8 cellular contexts compared by ENCODE assay signal in genomic region chr12:29380536-29381523, GRCh38. TPM values are rescaled to one million over a fixed set of nuclear protein-coding genes. Genes with fewer than 3 reads are reported as not detected.
DNase-seq lines count a peak whose midpoint lies in the region; ATAC-seq and TF ChIP-seq lines count a peak whose summit lies in the region.

TSS of gene ERGIC2 (minus strand) at chr12:29381172. CDS start at chr12:29371633, 9,539 bp downstream.

- TF ChIP-seq CTCF in lung (IDR thresholded peaks at IDR 0.05; ENCODE audit: control extremely low read depth, extremely low read depth), result no peak

- no peaks in the 10 kb centered on the region for H3K36me3 ChIP-seq in CD8-positive, alpha-beta memory T cell (ENCODE audit: insufficient read depth, low read length)
- H3K36me3 ChIP-seq in lung (ENCODE audit: control insufficient read depth in 2 of 2, insufficient read depth in 2 of 2, low read length in 2 of 2), result peaks cover 1 to 9% of the 10 kb centered on the region in 2 donors

- H3K27ac Mint-ChIP-seq in CD8-positive, alpha-beta memory T cell, result peak within 1 kb of the TSS; percentile 81 to 100 (median 96)

- H3K4me1 ChIP-seq in CD8-positive, alpha-beta memory T cell (ENCODE audit: insufficient read depth, low read length), result peaks cover 18% of the 10 kb centered on the region
- H3K4me1 ChIP-seq in lung (ENCODE audit: control insufficient read depth in 2 of 2, insufficient read depth in 2 of 2, low read length in 2 of 2), result peaks cover 0 to 6% of the 10 kb centered on the region in 2 donors

- peaks cover 0 to 25% (median 5%) of the 10 kb centered on the region in 3 donors for H3K36me3 Mint-ChIP-seq in CD8-positive, alpha-beta memory T cell

- peaks cover 44 to 66% (median 62%) of the 10 kb centered on the region in 3 donors for H3K4me1 Mint-ChIP-seq in CD8-positive, alpha-beta memory T cell

- WGBS in lung, 2 donors, result 0% methylated on average over 55 of the region's 55 CpGs

- no peaks in the 10 kb centered on the region for H3K9me3 ChIP-seq in CD8-positive, alpha-beta memory T cell (ENCODE audit: low read length)
- H3K9me3 ChIP-seq in lung (ENCODE audit: control insufficient read depth in 2 of 2, insufficient read depth in 1 of 2, low read length in 1 of 2), result no peaks in the 10 kb centered on the region

- peak within 1 kb of the TSS; percentile 88 to 98 (median 94) for H3K4me3 Mint-ChIP-seq in CD8-positive, alpha-beta memory T cell

- H3K27me3 Mint-ChIP-seq in CD8-positive, alpha-beta memory T cell, result no peaks in the 10 kb centered on the region

- no peaks in the 10 kb centered on the region for H3K27me3 ChIP-seq in CD8-positive, alpha-beta memory T cell (ENCODE audit: insufficient read depth, low read length, poor library complexity, severe bottlenecking)
- H3K27me3 ChIP-seq in lung (ENCODE audit: control insufficient read depth, insufficient read depth), result no peaks in the 10 kb centered on the region

- POLR2A ChIA-PET in CD8-positive, alpha-beta memory T cell (lab: Charles Lee), result interaction anchor here (0.6 to 1.8 kb wide), 7 partner anchors 10 to 1943 kb away, joined by 3 to 9 read pairs (median 4); partner anchors contain the start of gene IPO8

- CTCF ChIA-PET in CD8-positive, alpha-beta memory T cell (lab: Charles Lee), result interaction anchor here (1.5 kb wide), 1 partner anchor 16 kb away, joined by 3 read pairs; no protein-coding TSS in a partner anchor

- H3K27ac ChIP-seq in CD8-positive, alpha-beta memory T cell (ENCODE audit: low read depth, low read length), result peak within 1 kb of the TSS; percentile 94
- H3K27ac ChIP-seq in lung (ENCODE audit: low read depth in 1 of 2, low read length in 1 of 2), result peak within 1 kb of the TSS; percentile 90 to 97

- H3K9me3 Mint-ChIP-seq in CD8-positive, alpha-beta memory T cell, result no peaks in the 10 kb centered on the region

- peak; percentile 91 for ATAC-seq in GM19468 (IDR thresholded peaks at IDR 0.05; ENCODE audit: extremely low read depth, unreplicated experiment)
- ATAC-seq in lung (ENCODE audit: insufficient read depth, low FRiP score), result peak; percentile 95

- peak within 1 kb of the TSS; percentile 98 for H3K4me3 ChIP-seq in CD8-positive, alpha-beta memory T cell (ENCODE audit: low read length)
- peak within 1 kb of the TSS; percentile 97 for H3K4me3 ChIP-seq in lung

- peak; percentile 79 to 96 (median 94) for DNase-seq in CD8-positive, alpha-beta memory T cell
- peak; percentile 96 for DNase-seq in HS-5 (ENCODE audit: low read depth)
- peak; percentile 74 for DNase-seq in NK-92 treated with Interleukin-12 subunit alpha and Interleukin-12 subunit beta, amount 100 ng/mL, for 24 hours (lab: John Stamatoyannopoulos, UW)
- peak; percentile 93 for DNase-seq in activated CD8-positive, alpha-beta memory T cell treated with anti-CD3 and anti-CD28 coated beads for 24 hours
- DNase-seq in effector CD8-positive, alpha-beta T cell (lab: John Stamatoyannopoulos, UW), result peak; percentile 87
- peak; percentile 94 for DNase-seq in lung (ENCODE audit: low spot score)
- peak; percentile 65 to 84 (median 82) for DNase-seq in stimulated activated CD4-positive, alpha-beta T cell treated with anti-CD3 and anti-CD28 coated beads, TNF-alpha, amount 100 ng/mL, for 4 hours (ENCODE audit: low read depth in 3 of 3)

RNA-seq across cellular contexts. Expression of gene ERGIC2, which starts in this region (rescaled TPM):
- 100 to 1,000 TPM; 127 to 130 TPM for total RNA-seq in CD8-positive, alpha-beta memory T cell
- 116 TPM for polyA plus RNA-seq in CD8-positive, alpha-beta memory T cell
- total RNA-seq in lung, result 10 to 100 TPM; 57.5 to 70.5 TPM
- polyA plus RNA-seq in lung, result 10 to 100 TPM; 39.5 to 39.9 TPM

Comparison
In these comparisons a context has a peak if more than half of its experiments do, and no peak if none do; other contexts are left out.
1. Peak in every context shown above with its lines: DNase-seq, ATAC-seq, H3K4me3 ChIP-seq and H3K27ac ChIP-seq.